30 cellular contexts compared by ENCODE assay signal in genomic region chr14:46596236-46596635, GRCh38. TPM values are rescaled to one million over a fixed set of nuclear protein-coding genes. Genes with fewer than 3 reads are reported as not detected.
"Had no signal": no experiment of that assay in that cellular context is flagged by ENCODE, and none has a peak within 500 bp of the region (broad histone marks: within the 10 kb centered on the region; RNA-seq: fewer than 3 reads in every experiment).

No MANE protein-coding gene starts in this region.

- H3K4me1 Mint-ChIP-seq: activated CD8-positive, alpha-beta memory T cell treated with anti-CD3 and anti-CD28 coated beads, Interleukin-2, amount 10 ng/mL, durations not matched to agents 7 days and 5 days; naive B cell had no signal

- H3K27ac ChIP-seq: colonic mucosa, dorsolateral prefrontal cortex, gastrocnemius medialis, pancreas, prostate gland, suprapubic skin, tibial nerve had no signal

- H3K27me3 ChIP-seq: colonic mucosa, dorsolateral prefrontal cortex, gastrocnemius medialis, pancreas, suprapubic skin, tibial nerve had no signal

- H3K27ac Mint-ChIP-seq: activated CD4-positive, alpha-beta T cell treated with anti-CD3 and anti-CD28 coated beads for 36 hours; activated CD8-positive, alpha-beta memory T cell treated with anti-CD3 and anti-CD28 coated beads, Interleukin-2, amount 10 ng/mL, durations not matched to agents 7 days and 5 days; activated CD8-positive, alpha-beta T cell treated with anti-CD3 and anti-CD28 coated beads, Interleukin-2, amount 10 ng/mL, durations not matched to agents 7 days and 5 days; activated naive CD4-positive, alpha-beta T cell treated with anti-CD3 and anti-CD28 coated beads, Interleukin-2, amount 50 U/mL, for 72 hours; activated T-cell treated with anti-CD3 and anti-CD28 coated beads, Interleukin-2, amount 50 U/mL, for 72 hours; naive B cell had no signal

- H3K4me3 Mint-ChIP-seq: activated CD4-positive, alpha-beta T cell treated with anti-CD3 and anti-CD28 coated beads for 36 hours; activated CD8-positive, alpha-beta memory T cell treated with anti-CD3 and anti-CD28 coated beads, Interleukin-2, amount 10 ng/mL, durations not matched to agents 7 days and 5 days; activated CD8-positive, alpha-beta T cell treated with anti-CD3 and anti-CD28 coated beads, Interleukin-2, amount 10 ng/mL, durations not matched to agents 7 days and 5 days; activated T-cell treated with anti-CD3 and anti-CD28 coated beads, Interleukin-2, amount 50 U/mL, for 72 hours; naive B cell had no signal

- ATAC-seq: activated CD4-positive, alpha-beta T cell treated with anti-CD3 and anti-CD28 coated beads for 36 hours; activated CD8-positive, alpha-beta memory T cell treated with anti-CD3 and anti-CD28 coated beads, Interleukin-2, amount 10 ng/mL, durations not matched to agents 7 days and 5 days; activated CD8-positive, alpha-beta T cell treated with anti-CD3 and anti-CD28 coated beads, Interleukin-2, amount 10 ng/mL, durations not matched to agents 7 days and 5 days; activated naive CD4-positive, alpha-beta T cell treated with anti-CD3 and anti-CD28 coated beads, Interleukin-2, amount 50 U/mL, for 72 hours; activated T-cell treated with anti-CD3 and anti-CD28 coated beads, Interleukin-2, amount 50 U/mL, for 72 hours; gastrocnemius medialis; left lobe of liver; pancreas had no signal

- H3K4me3 ChIP-seq: colonic mucosa, dorsolateral prefrontal cortex, gastrocnemius medialis, lung, pancreas, prostate gland, suprapubic skin, tibial nerve had no signal

- H3K4me1 ChIP-seq: colonic mucosa, gastrocnemius medialis, pancreas, prostate gland, suprapubic skin, tibial nerve had no signal

- H3K27me3 Mint-ChIP-seq: activated CD4-positive, alpha-beta T cell treated with anti-CD3 and anti-CD28 coated beads for 36 hours; activated CD8-positive, alpha-beta memory T cell treated with anti-CD3 and anti-CD28 coated beads, Interleukin-2, amount 10 ng/mL, durations not matched to agents 7 days and 5 days; naive B cell had no signal

- DNase-seq: activated CD4-positive, alpha-beta T cell treated with anti-CD3 and anti-CD28 coated beads for 36 hours; activated CD4-positive, CD25-positive, alpha-beta regulatory T cell; activated CD8-positive, alpha-beta memory T cell treated with anti-CD3 and anti-CD28 coated beads, Interleukin-2, amount 10 ng/mL, durations not matched to agents 7 days and 5 days; activated CD8-positive, alpha-beta T cell treated with anti-CD3 and anti-CD28 coated beads, Interleukin-2, amount 10 ng/mL, durations not matched to agents 7 days and 5 days; activated naive CD4-positive, alpha-beta T cell; activated T-cell treated with anti-CD3 and anti-CD28 coated beads, Interleukin-2, amount 50 U/mL, for 72 hours; cerebellar nuclear complex; colonic mucosa; dorsolateral prefrontal cortex; effector memory CD4-positive, alpha-beta T cell; erythroblast; gastrocnemius medialis; head of caudate nucleus; hippocampal formation; naive B cell; pancreas; stimulated activated CD4-positive, alpha-beta T cell treated with anti-CD3 and anti-CD28 coated beads, Interleukin-15, amount 100 ng/mL, for 24 hours; stimulated activated CD4-positive, alpha-beta T cell treated with anti-CD3 and anti-CD28 coated beads, Interleukin-2, amount 100 ng/mL, for 24 hours; stimulated activated naive CD4-positive, alpha-beta T cell had no signal

- H3K9me3 ChIP-seq: colonic mucosa, gastrocnemius medialis, pancreas, prostate gland, suprapubic skin, tibial nerve had no signal

- H3K36me3 ChIP-seq: colonic mucosa, gastrocnemius medialis, pancreas, prostate gland, suprapubic skin, tibial nerve had no signal

- FAIRE-seq: keratinocyte, pancreas had no signal

- H3K36me3 Mint-ChIP-seq: activated CD8-positive, alpha-beta memory T cell treated with anti-CD3 and anti-CD28 coated beads, Interleukin-2, amount 10 ng/mL, durations not matched to agents 7 days and 5 days; naive B cell had no signal

RNA-seq across cellular contexts. Expression of gene RPL10L, which starts 55.3 kb away (rescaled TPM):
- total RNA-seq: activated CD4-positive, alpha-beta T cell treated with anti-CD3 and anti-CD28 coated beads for 36 hours; activated CD8-positive, alpha-beta memory T cell treated with anti-CD3 and anti-CD28 coated beads, Interleukin-2, amount 10 ng/mL, durations not matched to agents 7 days and 5 days; activated CD8-positive, alpha-beta T cell treated with anti-CD3 and anti-CD28 coated beads, Interleukin-2, amount 10 ng/mL, durations not matched to agents 7 days and 5 days; activated naive CD4-positive, alpha-beta T cell treated with anti-CD3 and anti-CD28 coated beads, Interleukin-2, amount 50 U/mL, for 72 hours; activated T-cell treated with anti-CD3 and anti-CD28 coated beads, Interleukin-2, amount 50 U/mL, for 72 hours; gastrocnemius medialis; left lobe of liver; lung; mucosa of gallbladder; pancreas; suprapubic skin; T-helper 1 cell treated with Interleukin-12 subunit alpha and Interleukin-12 subunit beta and Interleukin-4 antibody, amounts not matched to agents 30 ng/mL and 1 ng/mL, for 36 hours; tibial nerve; ureter had no signal
- polyA plus RNA-seq: keratinocyte, lung, neural cell, pancreas had no signal
